In genomic region chr3:56048946-56049345, GRCh38 we compare ENCODE assay signal across 32 cellular contexts.
DNase-seq lines count a peak whose midpoint lies in the region; ATAC-seq and TF ChIP-seq lines count a peak whose summit lies in the region.
"Had no signal": no experiment of that assay in that cellular context is flagged by ENCODE, and none has a peak within 500 bp of the region (broad histone marks: within the 10 kb centered on the region; RNA-seq: fewer than 3 reads in every experiment).

No MANE protein-coding gene starts in this region.

- H3K14ac ChIP-seq in trophoblast cell (ENCODE audit: low read length): no peak overlapping the region

- H3K79me1 ChIP-seq in mesendoderm (ENCODE audit: low read length) (no peaks in the 10 kb centered on the region), trophoblast cell (ENCODE audit: low read length) (no peaks in the 10 kb centered on the region)

- BruUV-seq in Caco-2 (replicated peaks; lab: Mats Ljungman, UMichigan): no TSS peak
- no TSS peak for BruUV-seq in PC-9 (replicated peaks; lab: Mats Ljungman, UMichigan)

- H4K8ac ChIP-seq in mesendoderm (ENCODE audit: low read depth, low read length) (no peak overlapping the region), trophoblast cell (ENCODE audit: low read depth, low read length) (no peak overlapping the region)

- WGBS in mesendoderm (ENCODE audit: extremely low coverage, insufficient coverage, low lambda C conversion rate): no CpG with 5 or more reads among the region's 4 CpGs
- WGBS in trophoblast cell (ENCODE audit: extremely low coverage, insufficient coverage, insufficient read length): no CpG with 5 or more reads among the region's 4 CpGs

- POLR2A ChIA-PET in Caco-2 (lab: Charles Lee): no interaction called here
- POLR2A ChIA-PET in PC-9 (lab: Charles Lee; ENCODE audit: unreplicated experiment): no interaction called here

- H3K79me2 ChIP-seq in mesendoderm (ENCODE audit: control insufficient read depth, insufficient read depth, low read length) (no peaks in the 10 kb centered on the region), trophoblast cell (ENCODE audit: control insufficient read depth, insufficient read depth, low read length, poor library complexity) (no peaks in the 10 kb centered on the region), PC-9 (ENCODE audit: low read depth) (no peaks in the 10 kb centered on the region)

- no peak overlapping the region for H4K5ac ChIP-seq in mesendoderm (ENCODE audit: low read length)

- no peak overlapping the region for H2BK15ac ChIP-seq in mesendoderm (replicated peaks; ENCODE audit: low read depth)

- no peak overlapping the region for H3K4me3 Mint-ChIP-seq in Caco-2 (ENCODE audit: unreplicated experiment)
- H3K4me3 Mint-ChIP-seq: B cell; CD14-positive monocyte; CD4-positive, alpha-beta memory T cell; CD4-positive, alpha-beta T cell; CD4-positive, CD25-positive, alpha-beta regulatory T cell; CD8-positive, alpha-beta memory T cell; CD8-positive, alpha-beta T cell had no signal

- H3K9ac ChIP-seq in mesendoderm (ENCODE audit: low read length) (no peak overlapping the region), trophoblast cell (ENCODE audit: low read length) (no peak overlapping the region)
- H3K9ac ChIP-seq: BLaER1; BLaER1 treated with 17β-estradiol and CSF1 and Interleukin-3, amounts not matched to agents 10 nM and 100 nM had no signal

- H2AK5ac ChIP-seq in mesendoderm (ENCODE audit: low read length) (no peak overlapping the region), trophoblast cell (ENCODE audit: low read length) (no peak overlapping the region)

- H2BK120ac ChIP-seq in mesendoderm (ENCODE audit: low read depth, low read length) (no peak overlapping the region), trophoblast cell (ENCODE audit: insufficient read depth, low read length, poor library complexity) (no peak overlapping the region)

- H3K4me3 ChIP-seq in Caco-2 (ENCODE audit: low read depth, low read length) (no peak overlapping the region), mesendoderm (ENCODE audit: low read length) (no peak overlapping the region), trophoblast cell (ENCODE audit: low read depth, low read length) (no peak overlapping the region), PC-9 (no peak overlapping the region)
- H3K4me3 ChIP-seq: A549; BLaER1; BLaER1 treated with 17β-estradiol and CSF1 and Interleukin-3, amounts not matched to agents 10 nM and 100 nM had no signal

- H3K36me3 Mint-ChIP-seq in Caco-2 (ENCODE audit: insufficient read depth, unreplicated experiment): no peaks in the 10 kb centered on the region
- H3K36me3 Mint-ChIP-seq: CD14-positive monocyte; CD4-positive, alpha-beta memory T cell; CD4-positive, CD25-positive, alpha-beta regulatory T cell; CD8-positive, alpha-beta memory T cell; CD8-positive, alpha-beta T cell had no signal

- no peak overlapping the region for H3K56ac ChIP-seq in mesendoderm (ENCODE audit: low read length)

- H4K12ac ChIP-seq in trophoblast cell (ENCODE audit: low read depth, low read length): no peak overlapping the region

- no peak for DNase-seq in Caco-2
- DNase-seq in mesendoderm: peak; percentile 68
- DNase-seq in trophoblast cell: peak; percentile 7 to 60
- DNase-seq in RKO (ENCODE audit: low spot score): no peak
- DNase-seq in PC-9: no peak
- DNase-seq: 8988T; ACHN; AML-193; BE2C; C1 segment of cervical spinal cord; Calu3; CD4-positive, alpha-beta memory T cell; CD4-positive, alpha-beta T cell; CD4-positive, CD25-positive, alpha-beta regulatory T cell; CD8-positive, alpha-beta memory T cell; CD8-positive, alpha-beta T cell; COR-L47; DMS 273 treated with DMSO at 0.1 percent for 48 hours; DMS153; DMS53; DMS79; DMS79 treated with DMSO at 0.1 percent for 48 hours; DND-41; EL had no signal

- no peak for ATAC-seq in HG03354 (IDR thresholded peaks at IDR 0.05; ENCODE audit: poor library complexity, severe bottlenecking, unreplicated experiment)
- ATAC-seq: A549; CD8-positive, alpha-beta T cell had no signal

- H3K27me3 ChIP-seq in Caco-2 (replicated peaks; ENCODE audit: control insufficient read depth, insufficient read depth, low read length) (no peaks in the 10 kb centered on the region), mesendoderm (ENCODE audit: insufficient read depth, low read length, poor library complexity) (no peaks in the 10 kb centered on the region), trophoblast cell (ENCODE audit: insufficient read depth, low read length) (no peaks in the 10 kb centered on the region), PC-9 (ENCODE audit: insufficient read depth, low read depth) (no peaks in the 10 kb centered on the region; the same call in 1 of the 2 replicates)
- H3K27me3 ChIP-seq: BE2C; BLaER1; BLaER1 treated with 17β-estradiol and CSF1 and Interleukin-3, amounts not matched to agents 10 nM and 100 nM had no signal

- peak overlapping the region; percentile 72 for H3K27ac Mint-ChIP-seq in Caco-2 (ENCODE audit: unreplicated experiment)
- H3K27ac Mint-ChIP-seq: B cell; CD14-positive monocyte; CD4-positive, alpha-beta memory T cell; CD4-positive, alpha-beta T cell; CD4-positive, CD25-positive, alpha-beta regulatory T cell; CD8-positive, alpha-beta memory T cell; CD8-positive, alpha-beta T cell had no signal

- H3K9me2 ChIP-seq in PC-9 (ENCODE audit: insufficient read depth): no peaks in the 10 kb centered on the region; the same call in 1 of the 2 replicates

- no peaks in the 10 kb centered on the region for H3K36me3 ChIP-seq in Caco-2 (ENCODE audit: control insufficient read depth, insufficient read depth, low read length)
- no peaks in the 10 kb centered on the region for H3K36me3 ChIP-seq in mesendoderm (ENCODE audit: control insufficient read depth, insufficient read depth, low read length)
- no peaks in the 10 kb centered on the region for H3K36me3 ChIP-seq in trophoblast cell (ENCODE audit: control insufficient read depth in 1 of 2, insufficient read depth in 2 of 2, low read length in 2 of 2)
- no peaks in the 10 kb centered on the region for H3K36me3 ChIP-seq in PC-9 (ENCODE audit: low read depth)
- H3K36me3 ChIP-seq: BE2C; BLaER1; BLaER1 treated with 17β-estradiol and CSF1 and Interleukin-3, amounts not matched to agents 10 nM and 100 nM had no signal

- H2BK5ac ChIP-seq in mesendoderm (ENCODE audit: low read length) (no peak overlapping the region), trophoblast cell (ENCODE audit: low read depth, low read length, poor library complexity) (no peak overlapping the region)

- CTCF ChIA-PET in Caco-2 (lab: Charles Lee) (no interaction called here), PC-9 (lab: Charles Lee) (no interaction called here)

- no peaks in the 10 kb centered on the region for H3K9me3 Mint-ChIP-seq in Caco-2 (ENCODE audit: unreplicated experiment)
- H3K9me3 Mint-ChIP-seq: CD4-positive, alpha-beta T cell; CD8-positive, alpha-beta memory T cell; CD8-positive, alpha-beta T cell had no signal

- no peaks in the 10 kb centered on the region for H3F3A ChIP-seq in PC-9 (ENCODE audit: insufficient read depth, low read depth)

- H3K4ac ChIP-seq in mesendoderm (ENCODE audit: low read depth, low read length) (no peak overlapping the region), trophoblast cell (ENCODE audit: low read depth, low read length) (no peak overlapping the region)

- H3K18ac ChIP-seq in mesendoderm (ENCODE audit: low read length): no peak overlapping the region
- no peak overlapping the region for H3K18ac ChIP-seq in trophoblast cell (ENCODE audit: low read length)

- no peak overlapping the region for H4K91ac ChIP-seq in trophoblast cell (ENCODE audit: low read depth, low read length)

- H3K4me2 ChIP-seq in mesendoderm (ENCODE audit: low read length) (no peak overlapping the region), trophoblast cell (ENCODE audit: low read length) (no peak overlapping the region), PC-9 (no peak overlapping the region)
- H3K4me2 ChIP-seq: A549; BLaER1; BLaER1 treated with 17β-estradiol and CSF1 and Interleukin-3, amounts not matched to agents 10 nM and 100 nM had no signal

- H3K4me1 Mint-ChIP-seq in Caco-2 (ENCODE audit: low read depth, unreplicated experiment): peaks cover 47% of the 10 kb centered on the region
- H3K4me1 Mint-ChIP-seq: B cell; CD14-positive monocyte; CD4-positive, alpha-beta memory T cell; CD4-positive, CD25-positive, alpha-beta regulatory T cell; CD8-positive, alpha-beta memory T cell had no signal

- no peaks in the 10 kb centered on the region for H4K20me1 ChIP-seq in PC-9 (ENCODE audit: insufficient read depth)
- H4K20me1 ChIP-seq: BLaER1; BLaER1 treated with 17β-estradiol and CSF1 and Interleukin-3, amounts not matched to agents 10 nM and 100 nM had no signal

- no peak overlapping the region for H2BK12ac ChIP-seq in trophoblast cell (ENCODE audit: low read length)

- no peak overlapping the region for H3K23ac ChIP-seq in mesendoderm (ENCODE audit: low read length)
- no peak overlapping the region for H3K23ac ChIP-seq in trophoblast cell (ENCODE audit: low read length)

- H2AFZ ChIP-seq in trophoblast cell (ENCODE audit: insufficient read depth, low read length, poor library complexity) (no peak overlapping the region), PC-9 (no peak overlapping the region)

- no peaks in the 10 kb centered on the region for H3K27me3 Mint-ChIP-seq in Caco-2 (ENCODE audit: insufficient read depth, unreplicated experiment)
- H3K27me3 Mint-ChIP-seq: B cell; CD4-positive, CD25-positive, alpha-beta regulatory T cell had no signal

- TF ChIP-seq CTCF in Caco-2 (IDR thresholded peaks at IDR 0.05; ENCODE audit: insufficient read depth in 1 of 2, low read depth in 1 of 2, low read length in 1 of 2, severe bottlenecking in 1 of 2, unreplicated experiment in 1 of 2) (no peak), PC-9 (conservative IDR thresholded peaks at IDR 0.05) (no peak)

- H3K9me3 ChIP-seq in Caco-2 (no peaks in the 10 kb centered on the region), trophoblast cell (ENCODE audit: insufficient read depth, low read depth, low read length) (peaks cover 2% of the 10 kb centered on the region), PC-9 (ENCODE audit: insufficient read depth, low read depth) (no peaks in the 10 kb centered on the region)
- H3K9me3 ChIP-seq: A549; BE2C; BLaER1; BLaER1 treated with 17β-estradiol and CSF1 and Interleukin-3, amounts not matched to agents 10 nM and 100 nM had no signal

- intact Hi-C loops in Caco-2 (cut with micrococcal nuclease; ENCODE audit: unreplicated experiment): no loop called here
- intact Hi-C loops in PC-9 (cut with micrococcal nuclease; ENCODE audit: unreplicated experiment): loop anchor here (10.0 kb wide), 2 partner anchors 144 to 564 kb away; partner anchors contain the start of gene WNT5A

- peaks cover 77% of the 10 kb centered on the region for H3K4me1 ChIP-seq in Caco-2
- peaks cover 8% of the 10 kb centered on the region for H3K4me1 ChIP-seq in mesendoderm (ENCODE audit: control insufficient read depth, low read depth, low read length)
- peaks cover 0 to 8% of the 10 kb centered on the region in 2 experiments for H3K4me1 ChIP-seq in trophoblast cell (ENCODE audit: control insufficient read depth in 1 of 2, insufficient read depth in 2 of 2, low read length in 2 of 2)
- no peaks in the 10 kb centered on the region for H3K4me1 ChIP-seq in PC-9 (replicated peaks; ENCODE audit: insufficient read depth)
- H3K4me1 ChIP-seq: A549; BE2C; BLaER1; BLaER1 treated with 17β-estradiol and CSF1 and Interleukin-3, amounts not matched to agents 10 nM and 100 nM had no signal

- no peak overlapping the region for H3K27ac ChIP-seq in mesendoderm (ENCODE audit: low read depth, low read length)
- H3K27ac ChIP-seq in trophoblast cell (ENCODE audit: low read depth, low read length): no peak overlapping the region
- H3K27ac ChIP-seq in PC-9: no peak overlapping the region
- H3K27ac ChIP-seq: 22Rv1; A549; BLaER1; BLaER1 treated with 17β-estradiol and CSF1 and Interleukin-3, amounts not matched to agents 10 nM and 100 nM; C4-2B had no signal

Comparison
In these comparisons a context has a peak if more than half of its experiments do, and no peak if none do; other contexts are left out.
1. DNase-seq: peak in mesendoderm (single experiment) and trophoblast cell (2 of 2); none in Caco-2 (0 of 2), RKO (single experiment) and PC-9 (0 of 2).